In the genomic region with DNA sequence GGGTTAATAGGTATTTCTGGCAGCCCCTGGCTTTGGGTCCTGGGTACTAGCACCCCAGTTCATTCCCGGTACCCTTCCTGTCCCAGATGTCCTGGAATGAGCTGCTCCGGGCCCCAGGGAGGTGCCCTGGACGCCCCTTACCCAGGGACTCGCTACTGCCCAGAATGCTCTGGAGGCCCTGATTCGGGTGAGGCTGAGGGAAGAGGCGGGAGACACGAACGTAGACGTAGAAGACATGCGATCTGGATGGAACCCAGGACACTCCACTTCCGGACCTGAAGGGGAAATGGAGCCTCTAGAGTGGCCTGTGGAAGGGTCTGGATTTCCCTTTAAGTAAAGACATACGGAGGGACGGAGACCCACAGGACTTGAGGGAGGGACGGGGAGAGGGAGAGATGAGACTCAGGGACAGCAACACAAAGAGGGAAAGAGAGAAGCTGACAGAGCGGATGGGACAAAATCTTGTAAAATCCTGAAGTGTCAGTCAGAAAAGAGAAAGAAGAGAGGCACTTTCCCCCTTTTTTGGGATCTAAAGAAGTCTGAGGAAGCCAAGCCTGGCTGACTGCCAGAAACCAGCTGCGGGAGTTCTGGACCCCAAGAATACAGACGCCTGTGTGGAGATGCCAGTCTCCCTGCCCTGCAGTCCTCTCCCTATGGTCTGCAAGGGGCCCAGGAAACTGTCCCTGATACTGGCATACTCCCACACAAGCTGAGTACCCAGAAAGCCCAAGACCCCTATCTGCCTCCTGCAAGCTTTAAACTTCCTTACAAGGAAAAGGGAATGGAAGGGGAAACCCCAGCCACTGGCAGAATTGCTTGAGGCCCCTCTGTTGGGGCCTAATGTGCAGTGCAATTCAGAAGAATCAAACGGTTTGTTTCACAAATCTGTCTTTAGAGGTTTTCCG, we compare ENCODE assay signal across 10 cellular contexts. TPM values are rescaled to one million over a fixed set of nuclear protein-coding genes. Genes with fewer than 3 reads are reported as not detected.
A peak's percentile ranks its signal among the peaks of the same experiment; 100 is the strongest.
DNase-seq lines count a peak whose midpoint lies in the region; ATAC-seq and TF ChIP-seq lines count a peak whose summit lies in the region.
"Had no signal": no experiment of that assay in that cellular context is flagged by ENCODE, and none has a peak within 500 bp of the region (broad histone marks: within the 10 kb centered on the region; RNA-seq: fewer than 3 reads in every experiment).

No MANE protein-coding gene starts in this region.

- peak overlapping the region; percentile 81 for H2AFZ ChIP-seq in PC-3 (ENCODE audit: low read length)

- intact Hi-C loops in PC-3 (cut with micrococcal nuclease), result no loop called here

- H3K27me3 Mint-ChIP-seq in activated T-cell treated with anti-CD3 and anti-CD28 coated beads, Interleukin-2, amount 50 U/mL, for 24 hours, result peaks cover 96% of the 10 kb centered on the region
- H3K27me3 Mint-ChIP-seq in activated T-cell treated with anti-CD3 and anti-CD28 coated beads, Interleukin-2, amount 50 U/mL, for 72 hours (ENCODE audit: low read depth), result peaks cover 99% of the 10 kb centered on the region

- DNase-seq in activated T-cell treated with anti-CD3 and anti-CD28 coated beads, Interleukin-2, amount 50 U/mL, for 24 hours, result no peak
- DNase-seq in activated T-cell treated with anti-CD3 and anti-CD28 coated beads, Interleukin-2, amount 50 U/mL, for 72 hours, result no peak
- peak; percentile 61 for DNase-seq in PC-3
- DNase-seq in hypothalamus (lab: John Stamatoyannopoulos, UW), result no peak
- DNase-seq: NCI-H446 treated with DMSO at 0.1 percent for 48 hours, SIG-M5 had no signal

- peaks cover 3% of the 10 kb centered on the region for H3F3A ChIP-seq in PC-3 (ENCODE audit: low read length, unreplicated experiment)

- no peaks in the 10 kb centered on the region for H3K9me3 Mint-ChIP-seq in activated T-cell treated with anti-CD3 and anti-CD28 coated beads, Interleukin-2, amount 50 U/mL, for 24 hours
- no peaks in the 10 kb centered on the region for H3K9me3 Mint-ChIP-seq in activated T-cell treated with anti-CD3 and anti-CD28 coated beads, Interleukin-2, amount 50 U/mL, for 72 hours

- no peak for TF ChIP-seq CTCF in PC-3 (conservative IDR thresholded peaks at IDR 0.05; ENCODE audit: low read depth, low read length)

- no peaks in the 10 kb centered on the region for H3K9me2 ChIP-seq in PC-3 (replicated peaks; ENCODE audit: low read length)

- H3K4me3 ChIP-seq in PC-3 (ENCODE audit: low read length) (peak overlapping the region; percentile 90), iPS-15b (ENCODE audit: low read depth, low read length) (peak overlapping the region; percentile 37), urinary bladder (ENCODE audit: low read depth, low read length) (peak overlapping the region; percentile 6)

- no peak overlapping the region for H3K27ac Mint-ChIP-seq in activated T-cell treated with anti-CD3 and anti-CD28 coated beads, Interleukin-2, amount 50 U/mL, for 24 hours
- H3K27ac Mint-ChIP-seq in activated T-cell treated with anti-CD3 and anti-CD28 coated beads, Interleukin-2, amount 50 U/mL, for 72 hours, result no peak overlapping the region

- CTCF ChIA-PET in PC-3 (lab: Charles Lee), result interaction anchor here (0.6 to 2.6 kb wide), 4 partner anchors 14 to 77 kb away, joined by 3 to 34 read pairs (median 8); no protein-coding TSS in a partner anchor

- H3K4me3 Mint-ChIP-seq in activated T-cell treated with anti-CD3 and anti-CD28 coated beads, Interleukin-2, amount 50 U/mL, for 24 hours, result peak overlapping the region; percentile 44
- H3K4me3 Mint-ChIP-seq in activated T-cell treated with anti-CD3 and anti-CD28 coated beads, Interleukin-2, amount 50 U/mL, for 72 hours, result peak overlapping the region in 1 of 2 donors; percentile 80

- peak overlapping the region; percentile 90 for H3K9ac ChIP-seq in PC-3 (ENCODE audit: low read length)
- H3K9ac ChIP-seq in iPS-15b (ENCODE audit: low read depth, low read length), result no peak overlapping the region

- BruUV-seq in PC-3 (replicated peaks; lab: Mats Ljungman, UMichigan), result TSS peak; percentile 8

- no peak for ATAC-seq in activated T-cell treated with anti-CD3 and anti-CD28 coated beads, Interleukin-2, amount 50 U/mL, for 72 hours (replicated peaks in 1 of 2)
- ATAC-seq in PC-3 (peak; percentile 0), esophagus mucosa (no peak), HG03442 (IDR thresholded peaks at IDR 0.05; ENCODE audit: unreplicated experiment) (no peak)

- H3K4me1 ChIP-seq in PC-3 (ENCODE audit: insufficient read depth, low read length), result peaks cover 68% of the 10 kb centered on the region
- no peaks in the 10 kb centered on the region for H3K4me1 ChIP-seq in iPS-15b (ENCODE audit: control insufficient read depth, insufficient read depth, low read length)
- H3K4me1 ChIP-seq in urinary bladder (ENCODE audit: insufficient read depth), result no peaks in the 10 kb centered on the region

- no peaks in the 10 kb centered on the region for H3K9me3 ChIP-seq in PC-3 (ENCODE audit: low read length)
- no peaks in the 10 kb centered on the region for H3K9me3 ChIP-seq in iPS-15b (ENCODE audit: control insufficient read depth, insufficient read depth, low read length)

- WGBS in urinary bladder, result 8% methylated on average over 19 of the region's 19 CpGs

- no peaks in the 10 kb centered on the region for H3K36me3 ChIP-seq in PC-3 (ENCODE audit: low read depth, low read length)
- no peaks in the 10 kb centered on the region for H3K36me3 ChIP-seq in iPS-15b (ENCODE audit: control insufficient read depth, insufficient read depth, low read length)
- H3K36me3 ChIP-seq in urinary bladder (ENCODE audit: insufficient read depth), result no peaks in the 10 kb centered on the region

- H3K36me3 Mint-ChIP-seq in activated T-cell treated with anti-CD3 and anti-CD28 coated beads, Interleukin-2, amount 50 U/mL, for 24 hours (ENCODE audit: low read depth), result no peaks in the 10 kb centered on the region
- H3K36me3 Mint-ChIP-seq in activated T-cell treated with anti-CD3 and anti-CD28 coated beads, Interleukin-2, amount 50 U/mL, for 72 hours (ENCODE audit: insufficient read depth in 2 of 2), result no peaks in the 10 kb centered on the region

- H3K4me2 ChIP-seq in PC-3 (ENCODE audit: low read length), result peak overlapping the region; percentile 85

- H4K20me1 ChIP-seq in PC-3 (ENCODE audit: low read length), result no peaks in the 10 kb centered on the region

- POLR2A ChIA-PET in PC-3 (lab: Charles Lee; ENCODE audit: unreplicated experiment), result interaction anchor here (0.6 to 1.8 kb wide), 6 partner anchors 10 to 606 kb away, joined by 3 to 26 read pairs (median 8); no protein-coding TSS in a partner anchor

- H3K4me1 Mint-ChIP-seq in activated T-cell treated with anti-CD3 and anti-CD28 coated beads, Interleukin-2, amount 50 U/mL, for 24 hours (ENCODE audit: low read depth), result peaks cover 42% of the 10 kb centered on the region
- H3K4me1 Mint-ChIP-seq in activated T-cell treated with anti-CD3 and anti-CD28 coated beads, Interleukin-2, amount 50 U/mL, for 72 hours (ENCODE audit: low read depth), result peaks cover 49% of the 10 kb centered on the region

- H3K27me3 ChIP-seq in PC-3 (ENCODE audit: low read length), result no peaks in the 10 kb centered on the region
- H3K27me3 ChIP-seq in iPS-15b (ENCODE audit: control insufficient read depth, insufficient read depth, low read length), result peaks cover 100% of the 10 kb centered on the region

- H3K27ac ChIP-seq in PC-3 (ENCODE audit: low read length) (peak overlapping the region; percentile 91), urinary bladder (ENCODE audit: low read depth) (no peak overlapping the region)

- H3K79me2 ChIP-seq in PC-3 (ENCODE audit: low read length), result peaks cover 75% of the 10 kb centered on the region

RNA-seq across cellular contexts. Expression of a gene that starts 1.0 kb away (rescaled TPM):
- not detected for total RNA-seq in activated T-cell treated with anti-CD3 and anti-CD28 coated beads, Interleukin-2, amount 50 U/mL, for 72 hours
- 80.8 and 96.5 TPM in 2 replicates for total RNA-seq in PC-3 (2014; rRNA removed)
- total RNA-seq in urinary bladder, result 1.7 TPM
- polyA plus RNA-seq in urinary bladder, result 1.5 TPM
- not detected for total RNA-seq in esophagus mucosa

RNA-seq across cellular contexts. Expression of a gene that starts 6.6 kb away (rescaled TPM):
- not detected for total RNA-seq in activated T-cell treated with anti-CD3 and anti-CD28 coated beads, Interleukin-2, amount 50 U/mL, for 72 hours
- total RNA-seq in PC-3 (2014; rRNA removed) (44.1 and 51.4 TPM in 2 replicates), urinary bladder (2.1 TPM), esophagus mucosa (not detected)
- 1.7 TPM for polyA plus RNA-seq in urinary bladder

RNA-seq across cellular contexts. Expression of a gene that starts 7.3 kb away (rescaled TPM):
- total RNA-seq in activated T-cell treated with anti-CD3 and anti-CD28 coated beads, Interleukin-2, amount 50 U/mL, for 72 hours, result not detected
- 33.5 and 44.4 TPM in 2 replicates for total RNA-seq in PC-3 (2014; rRNA removed)
- total RNA-seq in urinary bladder, result 7.7 TPM
- 18.0 TPM for polyA plus RNA-seq in urinary bladder
- total RNA-seq in esophagus mucosa, result not detected

Comparison
In these comparisons a context has a peak if more than half of its experiments do, and no peak if none do; other contexts are left out.
1. H3K4me3 ChIP-seq: peak in every context shown above with its lines; median percentile 90 in PC-3; 37 in iPS-15b; 6 in urinary bladder.
2. RNA of a gene that starts 1.0 kb away (total RNA-seq): 80.8 to 96.5 TPM in PC-3; 1.7 TPM in urinary bladder (single experiment), not detected in activated T-cell treated with anti-CD3 and anti-CD28 coated beads, Interleukin-2, amount 50 U/mL, for 72 hours and not detected in esophagus mucosa (single experiment); every median in the first group is over 10 times any median in the second.
3. RNA of a gene that starts 6.6 kb away (total RNA-seq): 44.1 to 51.4 TPM in PC-3; 2.1 TPM in urinary bladder (single experiment), not detected in activated T-cell treated with anti-CD3 and anti-CD28 coated beads, Interleukin-2, amount 50 U/mL, for 72 hours and not detected in esophagus mucosa (single experiment); every median in the first group is over 10 times any median in the second.